ENCODE assay signal across 2 cellular contexts in the genomic region with DNA sequence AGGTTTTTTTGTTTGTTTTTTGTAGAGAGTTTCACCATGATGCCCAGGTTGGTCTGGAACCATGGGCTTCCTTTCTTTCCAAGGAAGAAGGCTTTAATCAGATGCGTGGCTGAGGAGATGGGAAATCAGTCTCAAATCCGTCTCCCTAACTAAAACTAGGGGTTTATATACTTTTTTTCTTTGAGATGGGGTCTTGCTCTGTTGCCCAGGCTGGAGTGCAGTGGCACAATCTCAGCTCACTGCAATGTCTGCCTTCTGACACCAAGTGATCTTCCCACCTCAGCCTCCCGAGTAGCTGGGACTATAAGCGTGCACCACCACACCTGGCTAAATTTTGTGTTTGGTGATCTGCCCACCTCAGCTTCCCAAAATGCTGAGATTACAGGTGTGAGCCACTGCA. TPM values are rescaled to one million over a fixed set of nuclear protein-coding genes. Genes with fewer than 3 reads are reported as not detected.
"Had no signal": no experiment of that assay in that cellular context is flagged by ENCODE, and none has a peak within 500 bp of the region (broad histone marks: within the 10 kb centered on the region; RNA-seq: fewer than 3 reads in every experiment).

No MANE protein-coding gene starts in this region.

RNA-seq across cellular contexts. Expression of gene C5AR2, which starts 52.6 kb away (rescaled TPM):
- total RNA-seq: LHCN-M2, NCI-H460 had no signal
